In the genomic region with DNA sequence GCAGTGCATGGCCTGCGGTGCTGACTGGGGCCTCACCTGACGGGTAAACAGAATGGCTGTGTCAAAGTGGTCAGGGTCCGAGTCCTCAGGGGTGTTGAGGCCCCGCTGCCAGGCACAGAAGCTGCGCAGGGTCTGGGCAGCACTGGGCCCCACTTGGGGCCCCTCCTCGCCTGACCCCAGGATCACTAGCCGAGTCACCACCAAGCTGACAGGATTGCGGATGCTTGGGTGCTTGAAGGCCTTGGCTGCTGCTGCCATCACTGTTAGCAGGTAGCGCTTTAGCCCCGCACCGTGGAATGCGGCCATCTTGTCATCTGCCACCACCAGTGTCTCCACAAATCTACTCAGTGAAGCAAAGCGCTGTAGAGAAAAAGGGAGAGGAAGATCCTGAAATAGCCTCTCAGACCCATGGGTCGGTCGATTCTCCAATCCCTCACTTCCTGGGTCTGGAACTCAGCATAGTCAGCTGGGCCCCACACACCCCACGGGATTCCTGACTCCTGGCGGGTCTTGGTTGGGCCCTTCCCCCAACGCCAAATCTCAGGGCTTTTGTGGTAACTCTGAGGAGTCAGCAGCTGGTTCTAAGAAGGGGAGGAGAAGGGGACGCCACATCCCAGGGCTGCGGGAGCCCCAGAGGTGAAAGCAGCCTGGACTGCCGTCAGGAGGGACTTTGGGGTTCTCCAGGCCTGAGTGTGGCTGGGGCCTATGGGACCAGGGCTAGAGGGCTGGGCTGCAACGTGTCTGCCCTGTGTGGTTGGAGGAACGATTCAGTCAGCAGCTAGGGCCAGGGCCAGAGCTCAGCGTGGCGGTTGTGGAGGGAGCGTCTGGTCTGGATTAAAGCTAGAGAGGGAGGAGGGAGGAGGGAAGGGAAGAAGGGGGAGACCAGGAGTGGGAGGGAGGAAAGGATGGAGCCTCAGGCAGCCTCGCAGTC, we compare ENCODE assay signal across 9 cellular contexts. TPM values are rescaled to one million over a fixed set of nuclear protein-coding genes. Genes with fewer than 3 reads are reported as not detected.
A peak's percentile ranks its signal among the peaks of the same experiment; 100 is the strongest.
DNase-seq lines count a peak whose midpoint lies in the region; ATAC-seq and TF ChIP-seq lines count a peak whose summit lies in the region.
"Had no signal": no experiment of that assay in that cellular context is flagged by ENCODE, and none has a peak within 500 bp of the region (broad histone marks: within the 10 kb centered on the region; RNA-seq: fewer than 3 reads in every experiment).

No MANE protein-coding gene starts in this region.

- no peaks in the 10 kb centered on the region for H3K27me3 Mint-ChIP-seq in activated CD8-positive, alpha-beta T cell treated with anti-CD3 and anti-CD28 coated beads, Interleukin-2, amount 10 ng/mL, durations not matched to agents 7 days and 5 days (ENCODE audit: low read depth)
- no peaks in the 10 kb centered on the region for H3K27me3 Mint-ChIP-seq in activated CD8-positive, alpha-beta T cell treated with anti-CD3 and anti-CD28 coated beads for 36 hours
- H3K27me3 Mint-ChIP-seq in endodermal cell (ENCODE audit: insufficient read depth) = no peaks in the 10 kb centered on the region

- peaks cover 13% of the 10 kb centered on the region for H3K4me1 ChIP-seq in endodermal cell (ENCODE audit: control insufficient read depth, insufficient read depth, low read length)
- peaks cover 55% of the 10 kb centered on the region for H3K4me1 ChIP-seq in upper lobe of right lung

- intact Hi-C loops in activated CD8-positive, alpha-beta T cell treated with anti-CD3 and anti-CD28 coated beads for 36 hours (cut with micrococcal nuclease) = loop anchor here (10.0 kb wide), 1 partner anchor 108 kb away; a partner anchor contains a TSS
- intact Hi-C loops in upper lobe of right lung (cut with DNase I) = no loop called here

- peak overlapping the region; percentile 67 for H3K27ac Mint-ChIP-seq in activated CD8-positive, alpha-beta T cell treated with anti-CD3 and anti-CD28 coated beads, Interleukin-2, amount 10 ng/mL, durations not matched to agents 7 days and 5 days
- H3K27ac Mint-ChIP-seq in activated CD8-positive, alpha-beta T cell treated with anti-CD3 and anti-CD28 coated beads for 36 hours = no peak overlapping the region
- peak overlapping the region; percentile 48 for H3K27ac Mint-ChIP-seq in endodermal cell

- peak overlapping the region; percentile 16 for H3K27ac ChIP-seq in endodermal cell (ENCODE audit: low read depth, low read length)
- peak overlapping the region; percentile 98 for H3K27ac ChIP-seq in upper lobe of right lung

- POLR2A ChIA-PET in activated CD8-positive, alpha-beta T cell treated with anti-CD3 and anti-CD28 coated beads, Interleukin-2, amount 10 ng/mL, durations not matched to agents 7 days and 5 days (lab: Charles Lee) = no interaction called here
- POLR2A ChIA-PET in activated CD8-positive, alpha-beta T cell treated with anti-CD3 and anti-CD28 coated beads for 36 hours (lab: Charles Lee) = no interaction called here

- H3K9me3 ChIP-seq in endodermal cell (ENCODE audit: control insufficient read depth, low read length) = no peaks in the 10 kb centered on the region
- no peaks in the 10 kb centered on the region for H3K9me3 ChIP-seq in upper lobe of right lung

- H3K36me3 ChIP-seq in endodermal cell (ENCODE audit: control insufficient read depth, insufficient read depth, low read length) = no peaks in the 10 kb centered on the region
- H3K36me3 ChIP-seq in upper lobe of right lung = no peaks in the 10 kb centered on the region

- no peak overlapping the region for H3K4me3 Mint-ChIP-seq in activated CD8-positive, alpha-beta T cell treated with anti-CD3 and anti-CD28 coated beads, Interleukin-2, amount 10 ng/mL, durations not matched to agents 7 days and 5 days
- no peak overlapping the region for H3K4me3 Mint-ChIP-seq in activated CD8-positive, alpha-beta T cell treated with anti-CD3 and anti-CD28 coated beads for 36 hours
- peak overlapping the region; percentile 31 for H3K4me3 Mint-ChIP-seq in endodermal cell

- H3K36me3 Mint-ChIP-seq in activated CD8-positive, alpha-beta T cell treated with anti-CD3 and anti-CD28 coated beads, Interleukin-2, amount 10 ng/mL, durations not matched to agents 7 days and 5 days (ENCODE audit: low read depth) = no peaks in the 10 kb centered on the region
- H3K36me3 Mint-ChIP-seq in activated CD8-positive, alpha-beta T cell treated with anti-CD3 and anti-CD28 coated beads for 36 hours (ENCODE audit: low read depth) = no peaks in the 10 kb centered on the region
- no peaks in the 10 kb centered on the region for H3K36me3 Mint-ChIP-seq in endodermal cell (ENCODE audit: low read depth)

- 84 to 88% methylated on average over 20 to 27 of the region's 27 CpGs for WGBS in endodermal cell (ENCODE audit: insufficient coverage in 1 of 2, insufficient read length in 1 of 2), 2 experiments

- no peak for DNase-seq in activated CD8-positive, alpha-beta T cell treated with anti-CD3 and anti-CD28 coated beads, Interleukin-2, amount 10 ng/mL, durations not matched to agents 7 days and 5 days
- no peak for DNase-seq in activated CD8-positive, alpha-beta T cell treated with anti-CD3 and anti-CD28 coated beads for 36 hours
- peak; percentile 57 for DNase-seq in endodermal cell
- DNase-seq in mucosa of gallbladder (ENCODE audit: low spot score) = peak; percentile 56
- no peak for DNase-seq in upper lobe of right lung
- DNase-seq: T1000 had no signal

- TF ChIP-seq CTCF in activated CD8-positive, alpha-beta T cell treated with anti-CD3 and anti-CD28 coated beads for 36 hours (IDR thresholded peaks at IDR 0.05) = no peak
- TF ChIP-seq CTCF in endodermal cell (conservative IDR thresholded peaks at IDR 0.05) = no peak
- TF ChIP-seq CTCF in upper lobe of right lung (IDR thresholded peaks at IDR 0.05) = no peak

- H3K4me1 Mint-ChIP-seq in activated CD8-positive, alpha-beta T cell treated with anti-CD3 and anti-CD28 coated beads, Interleukin-2, amount 10 ng/mL, durations not matched to agents 7 days and 5 days (ENCODE audit: low read depth) = peaks cover 76% of the 10 kb centered on the region
- H3K4me1 Mint-ChIP-seq in activated CD8-positive, alpha-beta T cell treated with anti-CD3 and anti-CD28 coated beads for 36 hours (ENCODE audit: low read depth) = peaks cover 42% of the 10 kb centered on the region
- H3K4me1 Mint-ChIP-seq in endodermal cell = peaks cover 50% of the 10 kb centered on the region

- ATAC-seq in activated CD8-positive, alpha-beta T cell treated with anti-CD3 and anti-CD28 coated beads, Interleukin-2, amount 10 ng/mL, durations not matched to agents 7 days and 5 days = no peak
- ATAC-seq in activated CD8-positive, alpha-beta T cell treated with anti-CD3 and anti-CD28 coated beads for 36 hours = no peak
- ATAC-seq in upper lobe of right lung (no peak), HG03354 (IDR thresholded peaks at IDR 0.05; ENCODE audit: poor library complexity, severe bottlenecking, unreplicated experiment) (no peak), GM19397 (IDR thresholded peaks at IDR 0.05; ENCODE audit: unreplicated experiment) (no peak), HG03196 (IDR thresholded peaks at IDR 0.05; ENCODE audit: unreplicated experiment) (no peak)

- H3K9me3 Mint-ChIP-seq in activated CD8-positive, alpha-beta T cell treated with anti-CD3 and anti-CD28 coated beads, Interleukin-2, amount 10 ng/mL, durations not matched to agents 7 days and 5 days (ENCODE audit: insufficient read depth) = no peaks in the 10 kb centered on the region
- no peaks in the 10 kb centered on the region for H3K9me3 Mint-ChIP-seq in activated CD8-positive, alpha-beta T cell treated with anti-CD3 and anti-CD28 coated beads for 36 hours
- no peaks in the 10 kb centered on the region for H3K9me3 Mint-ChIP-seq in endodermal cell

- no peak overlapping the region for H3K4me3 ChIP-seq in endodermal cell (ENCODE audit: low read length)
- peak overlapping the region; percentile 37 for H3K4me3 ChIP-seq in upper lobe of right lung

- no peaks in the 10 kb centered on the region for H3K27me3 ChIP-seq in endodermal cell (ENCODE audit: control insufficient read depth, insufficient read depth, low read length, poor library complexity, severe bottlenecking)
- H3K27me3 ChIP-seq in upper lobe of right lung = no peaks in the 10 kb centered on the region

- CTCF ChIA-PET in activated CD8-positive, alpha-beta T cell treated with anti-CD3 and anti-CD28 coated beads, Interleukin-2, amount 10 ng/mL, durations not matched to agents 7 days and 5 days (lab: Charles Lee) = interaction anchor here (2.3 to 18.1 kb wide), 2 partner anchors 15 to 26 kb away, joined by 15 to 331 read pairs; a partner anchor contains a TSS
- CTCF ChIA-PET in activated CD8-positive, alpha-beta T cell treated with anti-CD3 and anti-CD28 coated beads for 36 hours (lab: Charles Lee) = interaction anchor here (1.3 to 18.7 kb wide), 2 partner anchors 11 to 26 kb away, joined by 3 to 306 read pairs; a partner anchor contains a TSS

- no peak overlapping the region for H3K9ac ChIP-seq in endodermal cell (ENCODE audit: extremely low read depth, low read length, poor library complexity, severe bottlenecking)

RNA-seq across cellular contexts. Expression of a gene that starts 2.1 kb away (rescaled TPM):
- 1 to 10 TPM in 1 of 2 experiments, under 1 TPM in 1; 0.82 to 2.1 TPM for total RNA-seq in activated CD8-positive, alpha-beta T cell treated with anti-CD3 and anti-CD28 coated beads, Interleukin-2, amount 10 ng/mL, durations not matched to agents 7 days and 5 days
- 1 to 10 TPM; 1.1 to 1.8 TPM for total RNA-seq in activated CD8-positive, alpha-beta T cell treated with anti-CD3 and anti-CD28 coated beads for 36 hours
- 1 to 10 TPM; 4.4 to 9.6 TPM for total RNA-seq in endodermal cell
- polyA plus RNA-seq in endodermal cell (2013, experiment 1 of 2) = 5.7 TPM
- 4.6 TPM for polyA plus RNA-seq in endodermal cell (2013, experiment 2 of 2)
- total RNA-seq in mucosa of gallbladder = 7.3 TPM
- 7.8 TPM for total RNA-seq in upper lobe of right lung

RNA-seq across cellular contexts. Expression of a gene that starts 5.4 kb away (rescaled TPM):
- total RNA-seq in activated CD8-positive, alpha-beta T cell treated with anti-CD3 and anti-CD28 coated beads, Interleukin-2, amount 10 ng/mL, durations not matched to agents 7 days and 5 days = 10 to 100 TPM; 73.6 to 76.8 TPM
- total RNA-seq in activated CD8-positive, alpha-beta T cell treated with anti-CD3 and anti-CD28 coated beads for 36 hours = 10 to 100 TPM; 85.9 to 97.1 TPM
- total RNA-seq in endodermal cell (10 to 100 TPM; 83.5 to 100.0 TPM), mucosa of gallbladder (82.5 TPM), upper lobe of right lung (66.9 TPM)
- polyA plus RNA-seq in endodermal cell (2013, experiment 1 of 2) = 130 TPM
- 112 TPM for polyA plus RNA-seq in endodermal cell (2013, experiment 2 of 2)

RNA-seq across cellular contexts. Expression of a gene that starts 18.3 kb away (rescaled TPM):
- total RNA-seq in activated CD8-positive, alpha-beta T cell treated with anti-CD3 and anti-CD28 coated beads, Interleukin-2, amount 10 ng/mL, durations not matched to agents 7 days and 5 days = 10 to 100 TPM; 12.0 to 14.0 TPM
- under 1 TPM; 0.60 to 0.81 TPM for total RNA-seq in activated CD8-positive, alpha-beta T cell treated with anti-CD3 and anti-CD28 coated beads for 36 hours
- total RNA-seq in endodermal cell (under 1 TPM; 0.68 to 0.69 TPM), mucosa of gallbladder (31.5 TPM), upper lobe of right lung (158 TPM)
- polyA plus RNA-seq in endodermal cell (2013, experiment 1 of 2) = not detected
- not detected for polyA plus RNA-seq in endodermal cell (2013, experiment 2 of 2)

RNA-seq across cellular contexts. Expression of a gene that starts 19.5 kb away (rescaled TPM):
- 10 to 100 TPM; 34.2 to 37.0 TPM for total RNA-seq in activated CD8-positive, alpha-beta T cell treated with anti-CD3 and anti-CD28 coated beads, Interleukin-2, amount 10 ng/mL, durations not matched to agents 7 days and 5 days
- 10 to 100 TPM; 39.9 to 40.8 TPM for total RNA-seq in activated CD8-positive, alpha-beta T cell treated with anti-CD3 and anti-CD28 coated beads for 36 hours
- 10 to 100 TPM; 30.4 to 37.9 TPM for total RNA-seq in endodermal cell
- 46.8 TPM for polyA plus RNA-seq in endodermal cell (2013, experiment 1 of 2)
- polyA plus RNA-seq in endodermal cell (2013, experiment 2 of 2) = 41.5 TPM
- 36.4 TPM for total RNA-seq in mucosa of gallbladder
- 35.7 TPM for total RNA-seq in upper lobe of right lung

RNA-seq across cellular contexts. Expression of a gene that starts 26.6 kb away (rescaled TPM):
- total RNA-seq in activated CD8-positive, alpha-beta T cell treated with anti-CD3 and anti-CD28 coated beads, Interleukin-2, amount 10 ng/mL, durations not matched to agents 7 days and 5 days = not detected
- not detected for total RNA-seq in activated CD8-positive, alpha-beta T cell treated with anti-CD3 and anti-CD28 coated beads for 36 hours
- total RNA-seq in endodermal cell (100 to 1,000 TPM; 268 to 396 TPM), mucosa of gallbladder (5.1 TPM), upper lobe of right lung (not detected)
- polyA plus RNA-seq in endodermal cell (2013, experiment 1 of 2) = 149 TPM
- polyA plus RNA-seq in endodermal cell (2013, experiment 2 of 2) = 136 TPM

Comparison
In these comparisons a context has a peak if more than half of its experiments do, and no peak if none do; other contexts are left out.
1. RNA of a gene that starts 18.3 kb away (total RNA-seq): 158 TPM in upper lobe of right lung (single experiment), 31.5 TPM in mucosa of gallbladder (single experiment) and 12.0 to 14.0 TPM in activated CD8-positive, alpha-beta T cell treated with anti-CD3 and anti-CD28 coated beads, Interleukin-2, amount 10 ng/mL, durations not matched to agents 7 days and 5 days; 0.60 to 0.81 TPM in activated CD8-positive, alpha-beta T cell treated with anti-CD3 and anti-CD28 coated beads for 36 hours and 0.68 to 0.69 TPM in endodermal cell; every median in the first group is over 4 times any median in the second.
2. DNase-seq: peak in endodermal cell (single experiment) and mucosa of gallbladder (single experiment); none in activated CD8-positive, alpha-beta T cell treated with anti-CD3 and anti-CD28 coated beads, Interleukin-2, amount 10 ng/mL, durations not matched to agents 7 days and 5 days (single experiment), activated CD8-positive, alpha-beta T cell treated with anti-CD3 and anti-CD28 coated beads for 36 hours (single experiment) and upper lobe of right lung (single experiment).